ENCODE assay signal across 15 cellular contexts in the genomic region with DNA sequence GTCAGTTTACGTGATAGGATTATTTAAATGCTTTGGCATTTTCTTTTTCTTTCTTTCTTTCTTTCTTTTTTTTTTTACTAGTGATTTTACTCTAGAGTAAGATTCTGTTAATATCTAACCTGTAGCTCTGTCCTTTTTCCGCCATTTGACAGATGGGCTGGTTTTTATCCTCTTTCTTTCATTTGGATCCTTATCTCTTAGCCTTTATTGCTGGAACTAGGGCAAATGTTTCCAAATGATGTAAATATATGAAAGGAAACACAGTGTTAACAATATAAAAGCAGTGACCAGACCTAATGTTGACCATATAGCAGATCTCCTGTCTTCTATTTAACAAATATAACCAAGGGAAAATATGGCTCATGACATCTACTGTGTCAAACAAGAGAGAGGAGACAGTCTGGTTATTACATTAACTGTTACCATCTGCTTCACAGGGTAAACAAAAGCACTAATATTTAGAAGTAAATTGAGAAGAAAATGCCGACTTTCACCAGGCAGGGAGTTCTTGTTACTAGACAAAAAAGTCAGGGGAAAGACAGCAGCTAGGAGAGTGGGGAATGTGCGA. TPM values are rescaled to one million over a fixed set of nuclear protein-coding genes. Genes with fewer than 3 reads are reported as not detected.
DNase-seq lines count a peak whose midpoint lies in the region; ATAC-seq, FAIRE-seq and TF ChIP-seq lines count a peak whose summit lies in the region.
"Had no signal": no experiment of that assay in that cellular context is flagged by ENCODE, and none has a peak within 500 bp of the region (broad histone marks: within the 10 kb centered on the region; RNA-seq: fewer than 3 reads in every experiment).

No MANE protein-coding gene starts in this region.

- peak; percentile 97 for FAIRE-seq in endometrium (lab: Jason Lieb, UNC)
- FAIRE-seq: H1 had no signal

- BruUV-seq in Caco-2 (replicated peaks; lab: Mats Ljungman, UMichigan) = no TSS peak

- H3K9me3 Mint-ChIP-seq in Caco-2 (ENCODE audit: unreplicated experiment) (peaks cover 10% of the 10 kb centered on the region), nephron (no peaks in the 10 kb centered on the region)
- H3K9me3 Mint-ChIP-seq: CD4-positive, alpha-beta T cell had no signal

- peak overlapping the region; percentile 38 for H3K4me3 Mint-ChIP-seq in Caco-2 (ENCODE audit: unreplicated experiment)
- no peak overlapping the region for H3K4me3 Mint-ChIP-seq in nephron
- H3K4me3 Mint-ChIP-seq: B cell; CD4-positive, alpha-beta T cell had no signal

- H3K27me3 ChIP-seq in Caco-2 (replicated peaks; ENCODE audit: control insufficient read depth, insufficient read depth, low read length) (no peaks in the 10 kb centered on the region), upper lobe of left lung (no peaks in the 10 kb centered on the region)

- DNase-seq in Caco-2 (no peak), HT-29 (ENCODE audit: low spot score) (peak; percentile 35), upper lobe of left lung (no peak), medulla oblongata (ENCODE audit: extremely low spot score) (no peak)
- DNase-seq: CD4-positive, alpha-beta T cell; MM.1S; NCI-H1105; NCI-H2029 treated with DMSO at 0.1 percent for 48 hours; NCI-H748 treated with DMSO at 0.1 percent for 48 hours; Right ventricle myocardium superior had no signal

- peaks cover 5% of the 10 kb centered on the region for H3K36me3 Mint-ChIP-seq in Caco-2 (ENCODE audit: insufficient read depth, unreplicated experiment)
- no peaks in the 10 kb centered on the region for H3K36me3 Mint-ChIP-seq in nephron (ENCODE audit: low read depth)

- no peak for TF ChIP-seq EP300 in upper lobe of left lung (IDR thresholded peaks at IDR 0.05)

- H3K27ac Mint-ChIP-seq in Caco-2 (ENCODE audit: unreplicated experiment) (peak overlapping the region; percentile 87), nephron (peak overlapping the region; percentile 35 to 95 (median 90))
- H3K27ac Mint-ChIP-seq: B cell; CD4-positive, alpha-beta T cell had no signal

- POLR2A ChIA-PET in Caco-2 (lab: Charles Lee) = interaction anchor here (1.2 kb wide), 1 partner anchor 11 kb away, joined by 4 read pairs; no protein-coding TSS in a partner anchor

- H3K4me1 ChIP-seq in Caco-2 (peaks cover 29% of the 10 kb centered on the region), upper lobe of left lung (no peaks in the 10 kb centered on the region)

- H3K27me3 Mint-ChIP-seq in Caco-2 (ENCODE audit: insufficient read depth, unreplicated experiment) (no peaks in the 10 kb centered on the region), nephron (ENCODE audit: low read depth) (no peaks in the 10 kb centered on the region)
- H3K27me3 Mint-ChIP-seq: CD4-positive, alpha-beta T cell had no signal

- CTCF ChIA-PET in Caco-2 (lab: Charles Lee) = no interaction called here

- no peak for TF ChIP-seq CTCF in Caco-2 (IDR thresholded peaks at IDR 0.05; ENCODE audit: insufficient read depth in 1 of 2, low read depth in 1 of 2, low read length in 1 of 2, severe bottlenecking in 1 of 2, unreplicated experiment in 1 of 2)
- TF ChIP-seq CTCF in nephron (IDR thresholded peaks at IDR 0.05; ENCODE audit: unreplicated experiment in 3 of 3) = no peak
- no peak for TF ChIP-seq CTCF in upper lobe of left lung (IDR thresholded peaks at IDR 0.05)

- H3K4me1 Mint-ChIP-seq in Caco-2 (ENCODE audit: low read depth, unreplicated experiment) (peaks cover 25% of the 10 kb centered on the region), nephron (peaks cover 19% of the 10 kb centered on the region)
- H3K4me1 Mint-ChIP-seq: B cell had no signal

- H3K4me3 ChIP-seq in Caco-2 (ENCODE audit: low read depth, low read length) = no peak overlapping the region
- H3K4me3 ChIP-seq in upper lobe of left lung = no peak overlapping the region

- no peak for ATAC-seq in GM19463 (IDR thresholded peaks at IDR 0.05; ENCODE audit: unreplicated experiment)
- ATAC-seq in upper lobe of left lung (ENCODE audit: low FRiP score in 2 of 2) = no peak

- no peak overlapping the region for H3K27ac ChIP-seq in upper lobe of left lung

- intact Hi-C loops in Caco-2 (cut with micrococcal nuclease; ENCODE audit: unreplicated experiment) = loop anchor here (1.0 kb wide), 1 partner anchor 30 kb away; no protein-coding TSS in a partner anchor

- H3K36me3 ChIP-seq in Caco-2 (ENCODE audit: control insufficient read depth, insufficient read depth, low read length) = no peaks in the 10 kb centered on the region
- H3K36me3 ChIP-seq in upper lobe of left lung = no peaks in the 10 kb centered on the region

- H3K9me3 ChIP-seq in Caco-2 = no peaks in the 10 kb centered on the region
- no peaks in the 10 kb centered on the region for H3K9me3 ChIP-seq in upper lobe of left lung

- no peak for TF ChIP-seq POLR2A in upper lobe of left lung (IDR thresholded peaks at IDR 0.05)

- 81 to 86% methylated on average over 4 of the region's 4 CpGs for WGBS in upper lobe of left lung, 2 donors

RNA-seq across cellular contexts. Expression of gene GCLC, which starts 59.8 kb away (rescaled TPM):
- total RNA-seq in Caco-2 (2022) (70.1 and 88.9 TPM in 2 replicates), upper lobe of left lung (10 to 100 TPM; 21.9 to 60.2 (median 27.2) TPM)
- total RNA-seq in HT-29 (2014; rRNA removed; shearing (Covaris generic)) = 39.1 and 39.8 TPM in 2 replicates
